Comparison of ENCODE assay signal across 1 cellular context in the genomic region with DNA sequence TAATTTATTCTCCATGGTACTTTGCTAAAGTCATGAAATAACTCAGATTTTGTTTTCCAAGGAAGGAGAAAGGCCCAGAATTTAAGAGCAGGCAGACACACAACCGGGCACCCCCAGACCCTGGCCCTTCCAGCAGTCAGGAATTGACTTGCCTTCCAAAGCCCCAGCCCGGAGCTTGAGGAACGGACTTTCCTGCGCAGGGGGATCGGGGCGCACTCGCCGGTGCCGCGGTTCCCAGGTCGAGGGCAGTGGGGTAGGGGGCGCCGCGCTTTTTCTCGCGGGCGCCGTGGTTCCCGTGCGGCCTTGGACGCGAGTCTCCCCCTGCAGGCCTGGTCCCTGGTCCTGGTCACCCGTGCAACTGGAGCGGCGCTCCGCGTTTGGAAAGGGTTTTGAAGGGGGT.
TF ChIP-seq lines count a peak whose summit lies in the region.

No MANE protein-coding gene starts in this region.

TF ChIP-seq in GM12878, 131 proteins besides CTCF, POLR2A, EP300 and RAD21 (continued from another document and continues in another):
- TF ChIP-seq, protein P1, sequence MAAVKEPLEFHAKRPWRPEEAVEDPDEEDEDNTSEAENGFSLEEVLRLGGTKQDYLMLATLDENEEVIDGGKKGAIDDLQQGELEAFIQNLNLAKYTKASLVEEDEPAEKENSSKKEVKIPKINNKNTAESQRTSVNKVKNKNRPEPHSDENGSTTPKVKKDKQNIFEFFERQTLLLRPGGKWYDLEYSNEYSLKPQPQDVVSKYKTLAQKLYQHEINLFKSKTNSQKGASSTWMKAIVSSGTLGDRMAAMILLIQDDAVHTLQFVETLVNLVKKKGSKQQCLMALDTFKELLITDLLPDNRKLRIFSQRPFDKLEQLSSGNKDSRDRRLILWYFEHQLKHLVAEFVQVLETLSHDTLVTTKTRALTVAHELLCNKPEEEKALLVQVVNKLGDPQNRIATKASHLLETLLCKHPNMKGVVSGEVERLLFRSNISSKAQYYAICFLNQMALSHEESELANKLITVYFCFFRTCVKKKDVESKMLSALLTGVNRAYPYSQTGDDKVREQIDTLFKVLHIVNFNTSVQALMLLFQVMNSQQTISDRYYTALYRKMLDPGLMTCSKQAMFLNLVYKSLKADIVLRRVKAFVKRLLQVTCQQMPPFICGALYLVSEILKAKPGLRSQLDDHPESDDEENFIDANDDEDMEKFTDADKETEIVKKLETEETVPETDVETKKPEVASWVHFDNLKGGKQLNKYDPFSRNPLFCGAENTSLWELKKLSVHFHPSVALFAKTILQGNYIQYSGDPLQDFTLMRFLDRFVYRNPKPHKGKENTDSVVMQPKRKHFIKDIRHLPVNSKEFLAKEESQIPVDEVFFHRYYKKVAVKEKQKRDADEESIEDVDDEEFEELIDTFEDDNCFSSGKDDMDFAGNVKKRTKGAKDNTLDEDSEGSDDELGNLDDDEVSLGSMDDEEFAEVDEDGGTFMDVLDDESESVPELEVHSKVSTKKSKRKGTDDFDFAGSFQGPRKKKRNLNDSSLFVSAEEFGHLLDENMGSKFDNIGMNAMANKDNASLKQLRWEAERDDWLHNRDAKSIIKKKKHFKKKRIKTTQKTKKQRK (IDR thresholded peaks at IDR 0.05; ENCODE audit: low read depth, low read length), result no peak
- TF ChIP-seq ZBTB4 (CRISPR knock-in tag; IDR thresholded peaks at IDR 0.05) (no peak), SIN3A (IDR thresholded peaks at IDR 0.05; ENCODE audit: low read depth, low read length) (0 out of 2 replicates have a peak, but pooled peaks have one; percentile 22), POU2F2 (IDR thresholded peaks at IDR 0.05; ENCODE audit: borderline replicate concordance, low read depth, low read length) (no peak), NR2F1 (conservative IDR thresholded peaks at IDR 0.05) (no peak), BHLHE40 (IDR thresholded peaks at IDR 0.05; ENCODE audit: borderline replicate concordance in 1 of 2, low read depth in 2 of 2, low read length in 1 of 2) (no peak; a peak in 1 of 4 replicates), ATF3 (IDR thresholded peaks at IDR 0.05; ENCODE audit: borderline replicate concordance, extremely low read depth, low read depth, low read length) (no peak), ELK1 (IDR thresholded peaks at IDR 0.05; ENCODE audit: low read depth, low read length) (no peak), EED (IDR thresholded peaks at IDR 0.05; ENCODE audit: low read depth) (0 out of 2 replicates have a peak, but pooled peaks have one; percentile 2), STAT1 (conservative IDR thresholded peaks at IDR 0.05) (no peak), CHD2 (IDR thresholded peaks at IDR 0.05; ENCODE audit: borderline replicate concordance, low read depth, low read length) (peak; percentile 92), YBX1 (IDR thresholded peaks at IDR 0.05) (no peak), CBX3 (IDR thresholded peaks at IDR 0.05; ENCODE audit: borderline replicate concordance, low read depth) (no peak), SUZ12 (IDR thresholded peaks at IDR 0.05; ENCODE audit: unreplicated experiment) (no peak), GATAD2B (conservative IDR thresholded peaks at IDR 0.05; ENCODE audit: low read depth) (no peak), IKZF1 (conservative IDR thresholded peaks at IDR 0.05) (peak; percentile 12; the same call in 1 of the 2 replicates), E2F8 (IDR thresholded peaks at IDR 0.05; ENCODE audit: low read depth, partially characterized antibody) (no peak), WRNIP1 (IDR thresholded peaks at IDR 0.05; ENCODE audit: borderline replicate concordance, low read depth, low read length) (no peak), ETV6 (conservative IDR thresholded peaks at IDR 0.05 in 1 of 2, IDR thresholded peaks at IDR 0.05 in 1 of 2; ENCODE audit: borderline replicate concordance in 1 of 2, low read depth in 1 of 2) (no peak), SMC3 (IDR thresholded peaks at IDR 0.05; ENCODE audit: borderline replicate concordance, low read length) (no peak), TAF1 (IDR thresholded peaks at IDR 0.05; ENCODE audit: borderline replicate concordance, low read depth, low read length) (no peak), MEF2B (IDR thresholded peaks at IDR 0.05; ENCODE audit: partially characterized antibody, poor library complexity, severe bottlenecking) (no peak), RBBP5 (conservative IDR thresholded peaks at IDR 0.05) (no peak), SREBF2 (IDR thresholded peaks at IDR 0.05; ENCODE audit: low read length) (no peak), JUNB (IDR thresholded peaks at IDR 0.05) (no peak)
- TF ChIP-seq, protein P2, sequence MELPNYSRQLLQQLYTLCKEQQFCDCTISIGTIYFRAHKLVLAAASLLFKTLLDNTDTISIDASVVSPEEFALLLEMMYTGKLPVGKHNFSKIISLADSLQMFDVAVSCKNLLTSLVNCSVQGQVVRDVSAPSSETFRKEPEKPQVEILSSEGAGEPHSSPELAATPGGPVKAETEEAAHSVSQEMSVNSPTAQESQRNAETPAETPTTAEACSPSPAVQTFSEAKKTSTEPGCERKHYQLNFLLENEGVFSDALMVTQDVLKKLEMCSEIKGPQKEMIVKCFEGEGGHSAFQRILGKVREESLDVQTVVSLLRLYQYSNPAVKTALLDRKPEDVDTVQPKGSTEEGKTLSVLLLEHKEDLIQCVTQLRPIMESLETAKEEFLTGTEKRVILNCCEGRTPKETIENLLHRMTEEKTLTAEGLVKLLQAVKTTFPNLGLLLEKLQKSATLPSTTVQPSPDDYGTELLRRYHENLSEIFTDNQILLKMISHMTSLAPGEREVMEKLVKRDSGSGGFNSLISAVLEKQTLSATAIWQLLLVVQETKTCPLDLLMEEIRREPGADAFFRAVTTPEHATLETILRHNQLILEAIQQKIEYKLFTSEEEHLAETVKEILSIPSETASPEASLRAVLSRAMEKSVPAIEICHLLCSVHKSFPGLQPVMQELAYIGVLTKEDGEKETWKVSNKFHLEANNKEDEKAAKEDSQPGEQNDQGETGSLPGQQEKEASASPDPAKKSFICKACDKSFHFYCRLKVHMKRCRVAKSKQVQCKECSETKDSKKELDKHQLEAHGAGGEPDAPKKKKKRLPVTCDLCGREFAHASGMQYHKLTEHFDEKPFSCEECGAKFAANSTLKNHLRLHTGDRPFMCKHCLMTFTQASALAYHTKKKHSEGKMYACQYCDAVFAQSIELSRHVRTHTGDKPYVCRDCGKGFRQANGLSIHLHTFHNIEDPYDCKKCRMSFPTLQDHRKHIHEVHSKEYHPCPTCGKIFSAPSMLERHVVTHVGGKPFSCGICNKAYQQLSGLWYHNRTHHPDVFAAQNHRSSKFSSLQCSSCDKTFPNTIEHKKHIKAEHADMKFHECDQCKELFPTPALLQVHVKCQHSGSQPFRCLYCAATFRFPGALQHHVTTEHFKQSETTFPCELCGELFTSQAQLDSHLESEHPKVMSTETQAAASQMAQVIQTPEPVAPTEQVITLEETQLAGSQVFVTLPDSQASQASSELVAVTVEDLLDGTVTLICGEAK (IDR thresholded peaks at IDR 0.05; ENCODE audit: borderline replicate concordance), result no peak
- TF ChIP-seq, protein P3, sequence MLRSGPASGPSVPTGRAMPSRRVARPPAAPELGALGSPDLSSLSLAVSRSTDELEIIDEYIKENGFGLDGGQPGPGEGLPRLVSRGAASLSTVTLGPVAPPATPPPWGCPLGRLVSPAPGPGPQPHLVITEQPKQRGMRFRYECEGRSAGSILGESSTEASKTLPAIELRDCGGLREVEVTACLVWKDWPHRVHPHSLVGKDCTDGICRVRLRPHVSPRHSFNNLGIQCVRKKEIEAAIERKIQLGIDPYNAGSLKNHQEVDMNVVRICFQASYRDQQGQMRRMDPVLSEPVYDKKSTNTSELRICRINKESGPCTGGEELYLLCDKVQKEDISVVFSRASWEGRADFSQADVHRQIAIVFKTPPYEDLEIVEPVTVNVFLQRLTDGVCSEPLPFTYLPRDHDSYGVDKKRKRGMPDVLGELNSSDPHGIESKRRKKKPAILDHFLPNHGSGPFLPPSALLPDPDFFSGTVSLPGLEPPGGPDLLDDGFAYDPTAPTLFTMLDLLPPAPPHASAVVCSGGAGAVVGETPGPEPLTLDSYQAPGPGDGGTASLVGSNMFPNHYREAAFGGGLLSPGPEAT (IDR thresholded peaks at IDR 0.05; ENCODE audit: low read depth), result peak; percentile 34; the same call in 1 of the 2 replicates
- TF ChIP-seq, protein P4, sequence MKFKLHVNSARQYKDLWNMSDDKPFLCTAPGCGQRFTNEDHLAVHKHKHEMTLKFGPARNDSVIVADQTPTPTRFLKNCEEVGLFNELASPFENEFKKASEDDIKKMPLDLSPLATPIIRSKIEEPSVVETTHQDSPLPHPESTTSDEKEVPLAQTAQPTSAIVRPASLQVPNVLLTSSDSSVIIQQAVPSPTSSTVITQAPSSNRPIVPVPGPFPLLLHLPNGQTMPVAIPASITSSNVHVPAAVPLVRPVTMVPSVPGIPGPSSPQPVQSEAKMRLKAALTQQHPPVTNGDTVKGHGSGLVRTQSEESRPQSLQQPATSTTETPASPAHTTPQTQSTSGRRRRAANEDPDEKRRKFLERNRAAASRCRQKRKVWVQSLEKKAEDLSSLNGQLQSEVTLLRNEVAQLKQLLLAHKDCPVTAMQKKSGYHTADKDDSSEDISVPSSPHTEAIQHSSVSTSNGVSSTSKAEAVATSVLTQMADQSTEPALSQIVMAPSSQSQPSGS (IDR thresholded peaks at IDR 0.05; ENCODE audit: low read length), result no peak
- TF ChIP-seq, protein P5, sequence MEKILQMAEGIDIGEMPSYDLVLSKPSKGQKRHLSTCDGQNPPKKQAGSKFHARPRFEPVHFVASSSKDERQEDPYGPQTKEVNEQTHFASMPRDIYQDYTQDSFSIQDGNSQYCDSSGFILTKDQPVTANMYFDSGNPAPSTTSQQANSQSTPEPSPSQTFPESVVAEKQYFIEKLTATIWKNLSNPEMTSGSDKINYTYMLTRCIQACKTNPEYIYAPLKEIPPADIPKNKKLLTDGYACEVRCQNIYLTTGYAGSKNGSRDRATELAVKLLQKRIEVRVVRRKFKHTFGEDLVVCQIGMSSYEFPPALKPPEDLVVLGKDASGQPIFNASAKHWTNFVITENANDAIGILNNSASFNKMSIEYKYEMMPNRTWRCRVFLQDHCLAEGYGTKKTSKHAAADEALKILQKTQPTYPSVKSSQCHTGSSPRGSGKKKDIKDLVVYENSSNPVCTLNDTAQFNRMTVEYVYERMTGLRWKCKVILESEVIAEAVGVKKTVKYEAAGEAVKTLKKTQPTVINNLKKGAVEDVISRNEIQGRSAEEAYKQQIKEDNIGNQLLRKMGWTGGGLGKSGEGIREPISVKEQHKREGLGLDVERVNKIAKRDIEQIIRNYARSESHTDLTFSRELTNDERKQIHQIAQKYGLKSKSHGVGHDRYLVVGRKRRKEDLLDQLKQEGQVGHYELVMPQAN (conservative IDR thresholded peaks at IDR 0.05), result 0 out of 2 replicates have a peak, but pooled peaks have one; percentile 16
- TF ChIP-seq, protein P6, sequence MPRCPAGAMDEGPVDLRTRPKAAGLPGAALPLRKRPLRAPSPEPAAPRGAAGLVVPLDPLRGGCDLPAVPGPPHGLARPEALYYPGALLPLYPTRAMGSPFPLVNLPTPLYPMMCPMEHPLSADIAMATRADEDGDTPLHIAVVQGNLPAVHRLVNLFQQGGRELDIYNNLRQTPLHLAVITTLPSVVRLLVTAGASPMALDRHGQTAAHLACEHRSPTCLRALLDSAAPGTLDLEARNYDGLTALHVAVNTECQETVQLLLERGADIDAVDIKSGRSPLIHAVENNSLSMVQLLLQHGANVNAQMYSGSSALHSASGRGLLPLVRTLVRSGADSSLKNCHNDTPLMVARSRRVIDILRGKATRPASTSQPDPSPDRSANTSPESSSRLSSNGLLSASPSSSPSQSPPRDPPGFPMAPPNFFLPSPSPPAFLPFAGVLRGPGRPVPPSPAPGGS (IDR thresholded peaks at IDR 0.05; ENCODE audit: borderline replicate concordance, insufficient read depth, low read depth, low read length, poor library complexity, severe bottlenecking), result no peak
